28 cellular contexts compared by ENCODE assay signal in the genomic region with DNA sequence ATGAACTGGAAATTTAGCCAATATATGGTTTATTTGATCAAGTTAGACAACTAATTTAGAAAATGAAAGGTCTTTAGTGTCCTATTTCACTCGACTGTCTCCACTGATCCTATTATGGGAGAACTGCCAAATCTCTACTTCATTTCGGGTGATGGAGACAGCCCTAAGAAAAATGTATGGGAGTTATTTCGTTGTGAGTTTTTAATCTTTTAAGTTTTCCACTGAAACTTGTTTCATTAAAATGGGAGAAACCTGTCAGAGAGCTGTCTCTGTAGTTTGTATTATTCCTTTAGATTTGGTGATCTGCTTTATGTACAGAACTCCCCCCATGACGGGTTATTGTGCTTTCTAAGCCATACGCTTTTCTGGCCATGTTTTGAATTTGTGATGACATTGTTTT.
"Had no signal": no experiment of that assay in that cellular context is flagged by ENCODE, and none has a peak within 500 bp of the region (broad histone marks: within the 10 kb centered on the region; RNA-seq: fewer than 3 reads in every experiment).

No MANE protein-coding gene starts in this region.

- H3K4me1 ChIP-seq: left lung, lower lobe of right lung, pancreas, prostate gland, stomach, testis, thyroid gland, transverse colon, vagina had no signal

- H3K9me3 ChIP-seq: left lung, lower lobe of right lung, pancreas, prostate gland, stomach, testis, thyroid gland, transverse colon, upper lobe of left lung, vagina had no signal

- ATAC-seq: left colon; left lung; lower lobe of right lung; naive thymus-derived CD8-positive, alpha-beta T cell; pancreas; right cardiac atrium; sciatic nerve; stimulated activated naive B cell treated with anti-CD40 and anti-IgM and Interleukin-4, amounts not matched to agents 10 μg/mL and 1 μg/mL and 100 μg/mL, for 72 hours; stimulated activated naive CD8-positive, alpha-beta T cell treated with anti-CD3 and anti-CD28 coated beads, Interleukin-15, Interleukin-2, amounts not matched to agents 100 U/mL and 50 U/mL, for 24 hours had no signal

- H3K36me3 ChIP-seq: left lung, lower lobe of right lung, pancreas, prostate gland, stomach, thyroid gland, transverse colon, upper lobe of left lung, vagina had no signal

- H3K4me3 ChIP-seq: left lung, lower lobe of right lung, pancreas, prostate gland, skin epidermis, stomach, testis, thyroid gland, transverse colon, upper lobe of left lung, vagina had no signal

- DNase-seq: immature natural killer cell; kidney; left colon; left lung; lower lobe of right lung; mammary epithelial cell; mesenchymal stem cell; naive thymus-derived CD8-positive, alpha-beta T cell; nucleus accumbens; pancreas; posterior cingulate gyrus; retina; right cardiac atrium; stimulated activated CD4-positive, alpha-beta T cell treated with anti-CD3 and anti-CD28 coated beads, Interleukin-12 subunit alpha, Interleukin-12 subunit beta, amount 100 ng/mL, for 4 hours; stimulated activated CD4-positive, alpha-beta T cell treated with anti-CD3 and anti-CD28 coated beads, Interleukin-15, amount 100 ng/mL, for 24 hours; stimulated activated CD4-positive, alpha-beta T cell treated with anti-CD3 and anti-CD28 coated beads, Interleukin-2, amount 100 ng/mL, for 24 hours; stimulated activated CD4-positive, alpha-beta T cell treated with anti-CD3 and anti-CD28 coated beads, Interleukin-4, amount 100 ng/mL, for 1 hour; stimulated activated naive B cell treated with anti-CD40 and anti-IgM and Interleukin-4, amounts not matched to agents 10 μg/mL and 1 μg/mL and 100 μg/mL, for 72 hours; stimulated activated naive CD8-positive, alpha-beta T cell treated with anti-CD3 and anti-CD28 coated beads, Interleukin-15, Interleukin-2, amounts not matched to agents 100 U/mL and 50 U/mL, for 24 hours; stomach; testis; thyroid gland; transverse colon; upper lobe of left lung had no signal

- H3K27ac ChIP-seq: left lung, lower lobe of right lung, pancreas, prostate gland, skin epidermis, stomach, testis, thyroid gland, transverse colon, upper lobe of left lung, vagina had no signal
